8 cellular contexts compared by ENCODE assay signal in genomic region chr19:4066176-4066606, GRCh38. TPM values are rescaled to one million over a fixed set of nuclear protein-coding genes. Genes with fewer than 3 reads are reported as not detected.
A peak's percentile ranks its signal among the peaks of the same experiment; 100 is the strongest.
DNase-seq lines count a peak whose midpoint lies in the region; ATAC-seq and TF ChIP-seq lines count a peak whose summit lies in the region.

No MANE protein-coding gene starts in this region.

- peaks cover 2% of the 10 kb centered on the region; the same call in 1 of the 2 replicates for H3K36me3 ChIP-seq in SJCRH30
- H3K36me3 ChIP-seq in mucosa of descending colon (ENCODE audit: low read depth) = no peaks in the 10 kb centered on the region
- no peaks in the 10 kb centered on the region for H3K36me3 ChIP-seq in upper lobe of right lung

- H3K27ac Mint-ChIP-seq in chondrocyte (ENCODE audit: unreplicated experiment) = no peak overlapping the region

- no peak for DNase-seq in AG10803 (ENCODE audit: low read depth)
- no peak for DNase-seq in SJCRH30
- no peak for DNase-seq in chondrocyte (ENCODE audit: low spot score)
- DNase-seq in mucosa of descending colon = peak in 2 of 3 donors; percentile 74 to 81
- DNase-seq in upper lobe of right lung = peak; percentile 84
- DNase-seq in dedifferentiated amniotic fluid mesenchymal stem cell (ENCODE audit: extremely low spot score) = no peak
- DNase-seq in SW 1271 (lab: John Stamatoyannopoulos, UW) = no peak

- peaks cover 23% of the 10 kb centered on the region for H3K4me1 Mint-ChIP-seq in chondrocyte (ENCODE audit: low read depth)

- peaks cover 8% of the 10 kb centered on the region; the same call in 1 of the 2 replicates for H3K27me3 ChIP-seq in SJCRH30
- no peaks in the 10 kb centered on the region for H3K27me3 ChIP-seq in upper lobe of right lung

- no peaks in the 10 kb centered on the region for H3K36me3 Mint-ChIP-seq in chondrocyte (ENCODE audit: low read depth)

- H3K4me1 ChIP-seq in SJCRH30 = peaks cover 4% of the 10 kb centered on the region; the same call in 1 of the 2 replicates
- peaks cover 29% of the 10 kb centered on the region for H3K4me1 ChIP-seq in mucosa of descending colon (ENCODE audit: low read depth)
- H3K4me1 ChIP-seq in upper lobe of right lung = peaks cover 45% of the 10 kb centered on the region

- H3K4me3 Mint-ChIP-seq in chondrocyte (ENCODE audit: unreplicated experiment) = peak overlapping the region; percentile 56

- H3K27me3 Mint-ChIP-seq in chondrocyte (ENCODE audit: low read depth) = no peaks in the 10 kb centered on the region

- TF ChIP-seq CTCF in AG10803 (conservative IDR thresholded peaks at IDR 0.05; ENCODE audit: low read length) (no peak), chondrocyte (IDR thresholded peaks at IDR 0.05) (no peak), mucosa of descending colon (IDR thresholded peaks at IDR 0.05) (no peak), upper lobe of right lung (IDR thresholded peaks at IDR 0.05) (no peak)

- intact Hi-C loops in mucosa of descending colon (cut with DNase I, micrococcal nuclease) = no loop called here
- intact Hi-C loops in upper lobe of right lung (cut with DNase I) = no loop called here

- ATAC-seq in mucosa of descending colon (no peak), upper lobe of right lung (no peak), GM19035 (IDR thresholded peaks at IDR 0.05; ENCODE audit: unreplicated experiment) (no peak)

- H3K9me3 Mint-ChIP-seq in chondrocyte (ENCODE audit: low read depth) = no peaks in the 10 kb centered on the region

- H3K27ac ChIP-seq in SJCRH30 = peak overlapping the region; percentile 40; the same call in 1 of the 2 replicates
- peak overlapping the region; percentile 96 for H3K27ac ChIP-seq in upper lobe of right lung

- H3K9me3 ChIP-seq in SJCRH30 (replicated peaks) (no peaks in the 10 kb centered on the region), mucosa of descending colon (no peaks in the 10 kb centered on the region), upper lobe of right lung (no peaks in the 10 kb centered on the region)

- H3K4me3 ChIP-seq in AG10803 (ENCODE audit: low read length) = peak overlapping the region; percentile 72
- peak overlapping the region; percentile 88 for H3K4me3 ChIP-seq in SJCRH30
- peak overlapping the region; percentile 76 for H3K4me3 ChIP-seq in mucosa of descending colon
- peak overlapping the region; percentile 79 for H3K4me3 ChIP-seq in upper lobe of right lung

RNA-seq across cellular contexts. Expression of gene ZBTB7A, which starts 0.5 kb away (rescaled TPM):
- 8.2 and 8.6 TPM in 2 replicates for total RNA-seq in SJCRH30 (2014; rRNA removed; shearing (Covaris generic))
- total RNA-seq in chondrocyte (29.4 to 29.9 TPM (median 29.5 TPM) in 3 replicates), mucosa of descending colon (100 to 1,000 TPM; 104 to 115 (median 112) TPM), upper lobe of right lung (54.3 TPM)

RNA-seq across cellular contexts. Expression of gene MAP2K2, which starts 57.7 kb away (rescaled TPM):
- total RNA-seq in SJCRH30 (2014; rRNA removed; shearing (Covaris generic)) = 118 and 122 TPM in 2 replicates
- total RNA-seq in chondrocyte (131 to 168 TPM (median 158 TPM) in 3 replicates), mucosa of descending colon (100 to 1,000 TPM; 173 to 221 (median 192) TPM), upper lobe of right lung (110 TPM)

RNA-seq across cellular contexts. Expression of gene PIAS4, which starts 58.7 kb away (rescaled TPM):
- 32.8 and 35.1 TPM in 2 replicates for total RNA-seq in SJCRH30 (2014; rRNA removed; shearing (Covaris generic))
- 26.3 to 29.7 TPM (median 26.7 TPM) in 3 replicates for total RNA-seq in chondrocyte
- total RNA-seq in mucosa of descending colon = 10 to 100 TPM; 27.4 to 44.6 (median 29.5) TPM
- total RNA-seq in upper lobe of right lung = 25.4 TPM

Comparison
In these comparisons a context has a peak if more than half of its experiments do, and no peak if none do; other contexts are left out.
1. DNase-seq: peak in mucosa of descending colon (2 of 3) and upper lobe of right lung (single experiment); none in AG10803 (single experiment), SJCRH30 (0 of 2), chondrocyte (single experiment), dedifferentiated amniotic fluid mesenchymal stem cell (single experiment) and SW 1271 (0 of 2).
2. Peak in every context shown above with its lines, with median percentiles within 50 percentile points of each other: H3K4me3 ChIP-seq.